8 cellular contexts compared by ENCODE assay signal in the genomic region with DNA sequence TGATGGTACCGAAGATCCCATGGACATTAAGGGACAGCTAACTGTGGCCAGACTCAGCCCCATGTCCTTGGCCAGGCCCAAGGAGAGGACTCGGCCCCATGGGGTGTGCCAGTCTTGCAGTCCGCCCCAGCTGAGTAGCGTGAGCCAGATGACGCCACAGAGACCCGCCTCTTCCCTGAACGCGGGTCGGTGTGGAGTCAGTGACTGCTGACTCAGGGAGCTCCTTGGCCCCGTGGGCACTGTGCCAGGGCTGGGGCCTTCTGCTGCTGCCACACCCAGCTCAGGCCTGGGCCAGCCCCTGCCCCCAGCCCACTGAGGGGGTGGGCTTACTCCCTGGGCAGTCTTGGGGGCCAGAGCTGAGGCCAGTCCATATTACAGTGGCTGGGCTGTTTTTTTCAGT. TPM values are rescaled to one million over a fixed set of nuclear protein-coding genes. Genes with fewer than 3 reads are reported as not detected.
A peak's percentile ranks its signal among the peaks of the same experiment; 100 is the strongest.
DNase-seq lines count a peak whose midpoint lies in the region; ATAC-seq, FAIRE-seq and TF ChIP-seq lines count a peak whose summit lies in the region.
"Had no signal": no experiment of that assay in that cellular context is flagged by ENCODE, and none has a peak within 500 bp of the region (broad histone marks: within the 10 kb centered on the region; RNA-seq: fewer than 3 reads in every experiment).

No MANE protein-coding gene starts in this region.

- peak overlapping the region; percentile 63 for H3K27ac ChIP-seq in keratinocyte (ENCODE audit: control insufficient read depth, insufficient read depth, low read length)
- peak overlapping the region in 1 of 3 donors; percentile 17 for H3K27ac ChIP-seq in thyroid gland

- H3K9me3 ChIP-seq in keratinocyte (ENCODE audit: control insufficient read depth, low read depth, low read length) (no peaks in the 10 kb centered on the region), thyroid gland (no peaks in the 10 kb centered on the region)

- in situ Hi-C loops in astrocyte of the cerebellum (cut with HindIII; ENCODE audit: low sequenced_read_pairs), result no loop called here

- no peaks in the 10 kb centered on the region for H3K79me2 ChIP-seq in keratinocyte (ENCODE audit: control insufficient read depth, insufficient read depth, low read length)

- no peak for TF ChIP-seq CTCF in astrocyte of the cerebellum (IDR thresholded peaks at IDR 0.05; ENCODE audit: low read depth, low read length, missing control alignments)
- TF ChIP-seq CTCF in keratinocyte (optimal IDR thresholded peaks at IDR 0.05 in 1 of 3, IDR thresholded peaks at IDR 0.05 in 1 of 3, conservative IDR thresholded peaks at IDR 0.05 in 1 of 3; ENCODE audit: extremely low read depth in 1 of 3, insufficient read depth in 2 of 3, low read length in 3 of 3), result no peak
- TF ChIP-seq CTCF in thyroid gland (IDR thresholded peaks at IDR 0.05), result no peak

- H3K36me3 ChIP-seq in keratinocyte (ENCODE audit: control insufficient read depth in 2 of 2, extremely low read depth in 1 of 2, insufficient read depth in 2 of 2, low read length in 2 of 2) (peaks cover 21 to 26% of the 10 kb centered on the region in 2 experiments), thyroid gland (peaks cover 15 to 18% of the 10 kb centered on the region in 2 donors)

- H3K4me2 ChIP-seq in keratinocyte (ENCODE audit: control insufficient read depth, extremely low read depth, insufficient read depth, low read depth, low read length), result no peak overlapping the region

- dilution Hi-C loops in keratinocyte (cut with MboI; ENCODE audit: extremely low pct_ligation_motif_present, low sequenced_read_pairs), result no loop called here

- no peak for ATAC-seq in GM21737 (IDR thresholded peaks at IDR 0.05; ENCODE audit: unreplicated experiment)
- ATAC-seq: activated T-cell treated with anti-CD3 and anti-CD28 coated beads, Interleukin-2, amount 50 U/mL, for 72 hours had no signal

- DNase-seq in HS-27A (ENCODE audit: low read depth) (peak; percentile 47), astrocyte of the cerebellum (ENCODE audit: low read depth) (peak; percentile 44), keratinocyte (ENCODE audit: low read depth, low spot score) (peak; percentile 67), thyroid gland (peak; percentile 48 to 59), NCI-H2196 treated with DMSO at 0.1 percent for 48 hours (lab: John Stamatoyannopoulos, UW; ENCODE audit: unreplicated experiment) (no peak)
- no peak for DNase-seq in activated T-cell treated with anti-CD3 and anti-CD28 coated beads, Interleukin-2, amount 50 U/mL, for 48 hours
- DNase-seq: activated T-cell treated with anti-CD3 and anti-CD28 coated beads, Interleukin-2, amount 50 U/mL, for 72 hours had no signal

- no peaks in the 10 kb centered on the region for H3K27me3 ChIP-seq in keratinocyte (ENCODE audit: control insufficient read depth, extremely low read depth, insufficient read depth, low read length)
- H3K27me3 ChIP-seq in thyroid gland, result no peaks in the 10 kb centered on the region

- no peak overlapping the region for H2AFZ ChIP-seq in keratinocyte (ENCODE audit: control insufficient read depth, low read length)

- FAIRE-seq in keratinocyte (lab: Jason Lieb, UNC), result peak; percentile 85

- H3K4me1 ChIP-seq in keratinocyte (ENCODE audit: control insufficient read depth, extremely low read depth, insufficient read depth, low read length), result peaks cover 13% of the 10 kb centered on the region
- peaks cover 0 to 4% of the 10 kb centered on the region in 2 donors for H3K4me1 ChIP-seq in thyroid gland

- intact Hi-C loops in thyroid gland (cut with DNase I), result loop anchor here (5.0 kb wide), 1 partner anchor 47 kb away; no protein-coding TSS in a partner anchor

- H3K9ac ChIP-seq in keratinocyte (ENCODE audit: control insufficient read depth, extremely low read depth, insufficient read depth, low read length), result peak overlapping the region; percentile 25

- 48 to 63% methylated on average over 2 to 10 of the region's 10 CpGs for WGBS in thyroid gland, 2 donors

- H3K4me3 ChIP-seq in astrocyte of the cerebellum (ENCODE audit: low read depth, low read length), result no peak overlapping the region
- H3K4me3 ChIP-seq in keratinocyte (ENCODE audit: control insufficient read depth in 2 of 3, extremely low read depth in 1 of 3, insufficient read depth in 2 of 3, low read depth in 1 of 3, low read length in 3 of 3), result no peak overlapping the region
- no peak overlapping the region for H3K4me3 ChIP-seq in thyroid gland (replicated peaks in 1 of 3)

- no peak for TF ChIP-seq POLR2A in thyroid gland (IDR thresholded peaks at IDR 0.05)

- H3K9me1 ChIP-seq in keratinocyte (ENCODE audit: control insufficient read depth, extremely low read depth, insufficient read depth, low read length), result no peaks in the 10 kb centered on the region

- no peaks in the 10 kb centered on the region for H4K20me1 ChIP-seq in keratinocyte (ENCODE audit: control insufficient read depth, extremely low read depth, insufficient read depth, low read length)

RNA-seq across cellular contexts. Expression of a gene that starts 52.8 kb away (rescaled TPM):
- polyA plus RNA-seq in keratinocyte, result 38.4 to 61.2 TPM (median 55.7 TPM) in 3 replicates
- 19.4 TPM for polyA plus RNA-seq in keratinocyte (2011; ENCODE audit: low read depth)
- polyA plus RNA-seq in keratinocyte (2011; cell fraction: cytosol; rRNA removed), result 12.7 and 21.0 TPM in 2 replicates
- 125 and 160 TPM in 2 replicates for polyA plus RNA-seq in keratinocyte (2011; cell fraction: nucleus; rRNA removed)
- 14.8 and 74.0 TPM in 2 replicates for polyA plus RNA-seq in keratinocyte (2012; ENCODE audit: low replicate concordance)
- polyA minus RNA-seq in keratinocyte, result 150 to 269 TPM (median 153 TPM) in 3 replicates
- 70.6 TPM for polyA minus RNA-seq in keratinocyte (2011; cell fraction: cytosol; rRNA and poly(A)+ RNA removed)
- 237 and 238 TPM in 2 replicates for polyA minus RNA-seq in keratinocyte (2011; cell fraction: nucleus; rRNA and poly(A)+ RNA removed)
- total RNA-seq in thyroid gland, result 10 to 100 TPM; 16.0 to 28.0 (median 22.8) TPM

Comparison
In these comparisons a context has a peak if more than half of its experiments do, and no peak if none do; other contexts are left out.
1. DNase-seq: peak in HS-27A (single experiment), astrocyte of the cerebellum (single experiment), keratinocyte (single experiment) and thyroid gland (2 of 2); none in NCI-H2196 treated with DMSO at 0.1 percent for 48 hours (single experiment) and activated T-cell treated with anti-CD3 and anti-CD28 coated beads, Interleukin-2, amount 50 U/mL, for 48 hours (0 of 2).